ENCODE assay signal across 1 cellular context in the genomic region with DNA sequence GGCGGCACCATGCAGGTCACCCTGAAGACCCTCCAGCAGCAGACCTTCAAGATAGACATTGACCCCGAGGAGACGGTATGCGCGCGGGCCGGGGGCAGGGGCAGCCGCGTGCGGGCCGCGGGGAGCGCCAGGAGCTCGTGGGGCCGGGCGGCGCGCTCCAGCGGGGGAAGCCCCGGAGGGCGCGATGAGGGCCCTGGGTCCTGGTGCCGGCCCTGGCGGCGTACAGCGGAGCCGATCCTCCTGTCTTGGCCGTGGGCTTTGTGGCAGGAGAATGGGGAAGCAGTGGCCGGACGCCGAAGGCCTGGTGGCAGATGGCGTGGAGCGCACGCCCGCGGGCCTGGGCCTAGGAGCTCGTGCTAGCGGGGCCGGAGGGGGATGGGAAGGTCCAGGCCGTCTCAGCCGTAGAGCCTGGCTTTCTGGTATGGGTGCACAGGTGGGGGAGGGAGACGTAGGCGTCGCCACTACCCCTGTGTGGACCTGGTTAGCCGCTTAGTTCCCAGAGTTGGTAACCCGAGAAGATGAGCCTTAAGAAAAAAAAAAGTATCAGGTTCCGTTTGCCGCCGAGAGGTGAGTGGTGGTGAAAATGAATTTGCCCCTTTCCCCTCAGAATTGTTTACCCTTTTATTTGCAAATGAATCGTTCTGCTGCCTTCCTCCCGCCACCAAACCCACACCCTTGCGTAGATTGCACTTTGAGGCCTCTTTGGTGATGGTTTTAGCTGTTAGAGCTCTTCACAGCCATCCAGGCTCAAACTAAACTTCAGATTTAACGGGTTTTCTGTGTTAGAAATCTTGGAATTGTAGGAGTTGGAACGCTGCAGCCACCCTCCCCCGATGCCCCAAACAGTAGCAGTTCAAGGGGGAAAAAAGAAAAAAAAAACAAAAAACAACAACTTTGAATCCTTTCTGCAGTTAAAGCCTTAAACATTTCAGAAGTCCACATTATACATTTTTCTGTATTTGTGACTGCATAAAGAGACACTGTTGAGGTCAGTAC.
TF ChIP-seq lines count a peak whose summit lies in the region.

No MANE protein-coding gene starts in this region.

TF ChIP-seq in HepG2, 621 proteins besides CTCF, POLR2A, EP300 and RAD21 (continued from another document and continues in another):
- TF ChIP-seq, protein P1, sequence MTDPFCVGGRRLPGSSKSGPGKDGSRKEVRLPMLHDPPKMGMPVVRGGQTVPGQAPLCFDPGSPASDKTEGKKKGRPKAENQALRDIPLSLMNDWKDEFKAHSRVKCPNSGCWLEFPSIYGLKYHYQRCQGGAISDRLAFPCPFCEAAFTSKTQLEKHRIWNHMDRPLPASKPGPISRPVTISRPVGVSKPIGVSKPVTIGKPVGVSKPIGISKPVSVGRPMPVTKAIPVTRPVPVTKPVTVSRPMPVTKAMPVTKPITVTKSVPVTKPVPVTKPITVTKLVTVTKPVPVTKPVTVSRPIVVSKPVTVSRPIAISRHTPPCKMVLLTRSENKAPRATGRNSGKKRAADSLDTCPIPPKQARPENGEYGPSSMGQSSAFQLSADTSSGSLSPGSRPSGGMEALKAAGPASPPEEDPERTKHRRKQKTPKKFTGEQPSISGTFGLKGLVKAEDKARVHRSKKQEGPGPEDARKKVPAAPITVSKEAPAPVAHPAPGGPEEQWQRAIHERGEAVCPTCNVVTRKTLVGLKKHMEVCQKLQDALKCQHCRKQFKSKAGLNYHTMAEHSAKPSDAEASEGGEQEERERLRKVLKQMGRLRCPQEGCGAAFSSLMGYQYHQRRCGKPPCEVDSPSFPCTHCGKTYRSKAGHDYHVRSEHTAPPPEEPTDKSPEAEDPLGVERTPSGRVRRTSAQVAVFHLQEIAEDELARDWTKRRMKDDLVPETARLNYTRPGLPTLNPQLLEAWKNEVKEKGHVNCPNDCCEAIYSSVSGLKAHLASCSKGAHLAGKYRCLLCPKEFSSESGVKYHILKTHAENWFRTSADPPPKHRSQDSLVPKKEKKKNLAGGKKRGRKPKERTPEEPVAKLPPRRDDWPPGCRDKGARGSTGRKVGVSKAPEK (CRISPR knock-in tag; IDR thresholded peaks at IDR 0.05; ENCODE audit: borderline replicate concordance): 0 out of 2 replicates have a peak, but pooled peaks have one; percentile 64
- no peak for TF ChIP-seq SETDB1 (CRISPR knock-in tag; IDR thresholded peaks at IDR 0.05; ENCODE audit: borderline replicate concordance)
- 0 out of 2 replicates have a peak, but pooled peaks have one; percentile 16 for TF ChIP-seq ZFAT (CRISPR knock-in tag; conservative IDR thresholded peaks at IDR 0.05)
- TF ChIP-seq CBX5 (CRISPR knock-in tag; IDR thresholded peaks at IDR 0.05; ENCODE audit: borderline replicate concordance): peak; percentile 67; the same call in 1 of the 2 replicates
- TF ChIP-seq, protein P2, sequence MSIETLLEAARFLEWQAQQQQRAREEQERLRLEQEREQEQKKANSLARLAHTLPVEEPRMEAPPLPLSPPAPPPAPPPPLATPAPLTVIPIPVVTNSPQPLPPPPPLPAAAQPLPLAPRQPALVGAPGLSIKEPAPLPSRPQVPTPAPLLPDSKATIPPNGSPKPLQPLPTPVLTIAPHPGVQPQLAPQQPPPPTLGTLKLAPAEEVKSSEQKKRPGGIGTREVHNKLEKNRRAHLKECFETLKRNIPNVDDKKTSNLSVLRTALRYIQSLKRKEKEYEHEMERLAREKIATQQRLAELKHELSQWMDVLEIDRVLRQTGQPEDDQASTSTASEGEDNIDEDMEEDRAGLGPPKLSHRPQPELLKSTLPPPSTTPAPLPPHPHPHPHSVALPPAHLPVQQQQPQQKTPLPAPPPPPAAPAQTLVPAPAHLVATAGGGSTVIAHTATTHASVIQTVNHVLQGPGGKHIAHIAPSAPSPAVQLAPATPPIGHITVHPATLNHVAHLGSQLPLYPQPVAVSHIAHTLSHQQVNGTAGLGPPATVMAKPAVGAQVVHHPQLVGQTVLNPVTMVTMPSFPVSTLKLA (IDR thresholded peaks at IDR 0.05): no peak
- TF ChIP-seq MBD4 (IDR thresholded peaks at IDR 0.05; ENCODE audit: borderline replicate concordance, low read length): no peak
- TF ChIP-seq, protein P3, sequence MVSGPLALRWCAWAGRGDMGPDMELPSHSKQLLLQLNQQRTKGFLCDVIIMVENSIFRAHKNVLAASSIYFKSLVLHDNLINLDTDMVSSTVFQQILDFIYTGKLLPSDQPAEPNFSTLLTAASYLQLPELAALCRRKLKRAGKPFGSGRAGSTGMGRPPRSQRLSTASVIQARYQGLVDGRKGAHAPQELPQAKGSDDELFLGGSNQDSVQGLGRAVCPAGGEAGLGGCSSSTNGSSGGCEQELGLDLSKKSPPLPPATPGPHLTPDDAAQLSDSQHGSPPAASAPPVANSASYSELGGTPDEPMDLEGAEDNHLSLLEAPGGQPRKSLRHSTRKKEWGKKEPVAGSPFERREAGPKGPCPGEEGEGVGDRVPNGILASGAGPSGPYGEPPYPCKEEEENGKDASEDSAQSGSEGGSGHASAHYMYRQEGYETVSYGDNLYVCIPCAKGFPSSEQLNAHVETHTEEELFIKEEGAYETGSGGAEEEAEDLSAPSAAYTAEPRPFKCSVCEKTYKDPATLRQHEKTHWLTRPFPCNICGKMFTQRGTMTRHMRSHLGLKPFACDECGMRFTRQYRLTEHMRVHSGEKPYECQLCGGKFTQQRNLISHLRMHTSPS (CRISPR knock-in tag; IDR thresholded peaks at IDR 0.05; ENCODE audit: low read depth): no peak
- TF ChIP-seq KAT8 (CRISPR knock-in tag; IDR thresholded peaks at IDR 0.05): no peak
- TF ChIP-seq PPARG (CRISPR knock-in tag; conservative IDR thresholded peaks at IDR 0.05): no peak
- no peak for TF ChIP-seq NBN (conservative IDR thresholded peaks at IDR 0.05)
- TF ChIP-seq, protein P4, sequence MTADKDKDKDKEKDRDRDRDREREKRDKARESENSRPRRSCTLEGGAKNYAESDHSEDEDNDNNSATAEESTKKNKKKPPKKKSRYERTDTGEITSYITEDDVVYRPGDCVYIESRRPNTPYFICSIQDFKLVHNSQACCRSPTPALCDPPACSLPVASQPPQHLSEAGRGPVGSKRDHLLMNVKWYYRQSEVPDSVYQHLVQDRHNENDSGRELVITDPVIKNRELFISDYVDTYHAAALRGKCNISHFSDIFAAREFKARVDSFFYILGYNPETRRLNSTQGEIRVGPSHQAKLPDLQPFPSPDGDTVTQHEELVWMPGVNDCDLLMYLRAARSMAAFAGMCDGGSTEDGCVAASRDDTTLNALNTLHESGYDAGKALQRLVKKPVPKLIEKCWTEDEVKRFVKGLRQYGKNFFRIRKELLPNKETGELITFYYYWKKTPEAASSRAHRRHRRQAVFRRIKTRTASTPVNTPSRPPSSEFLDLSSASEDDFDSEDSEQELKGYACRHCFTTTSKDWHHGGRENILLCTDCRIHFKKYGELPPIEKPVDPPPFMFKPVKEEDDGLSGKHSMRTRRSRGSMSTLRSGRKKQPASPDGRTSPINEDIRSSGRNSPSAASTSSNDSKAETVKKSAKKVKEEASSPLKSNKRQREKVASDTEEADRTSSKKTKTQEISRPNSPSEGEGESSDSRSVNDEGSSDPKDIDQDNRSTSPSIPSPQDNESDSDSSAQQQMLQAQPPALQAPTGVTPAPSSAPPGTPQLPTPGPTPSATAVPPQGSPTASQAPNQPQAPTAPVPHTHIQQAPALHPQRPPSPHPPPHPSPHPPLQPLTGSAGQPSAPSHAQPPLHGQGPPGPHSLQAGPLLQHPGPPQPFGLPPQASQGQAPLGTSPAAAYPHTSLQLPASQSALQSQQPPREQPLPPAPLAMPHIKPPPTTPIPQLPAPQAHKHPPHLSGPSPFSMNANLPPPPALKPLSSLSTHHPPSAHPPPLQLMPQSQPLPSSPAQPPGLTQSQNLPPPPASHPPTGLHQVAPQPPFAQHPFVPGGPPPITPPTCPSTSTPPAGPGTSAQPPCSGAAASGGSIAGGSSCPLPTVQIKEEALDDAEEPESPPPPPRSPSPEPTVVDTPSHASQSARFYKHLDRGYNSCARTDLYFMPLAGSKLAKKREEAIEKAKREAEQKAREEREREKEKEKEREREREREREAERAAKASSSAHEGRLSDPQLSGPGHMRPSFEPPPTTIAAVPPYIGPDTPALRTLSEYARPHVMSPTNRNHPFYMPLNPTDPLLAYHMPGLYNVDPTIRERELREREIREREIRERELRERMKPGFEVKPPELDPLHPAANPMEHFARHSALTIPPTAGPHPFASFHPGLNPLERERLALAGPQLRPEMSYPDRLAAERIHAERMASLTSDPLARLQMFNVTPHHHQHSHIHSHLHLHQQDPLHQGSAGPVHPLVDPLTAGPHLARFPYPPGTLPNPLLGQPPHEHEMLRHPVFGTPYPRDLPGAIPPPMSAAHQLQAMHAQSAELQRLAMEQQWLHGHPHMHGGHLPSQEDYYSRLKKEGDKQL (CRISPR knock-in tag; IDR thresholded peaks at IDR 0.05; ENCODE audit: low read depth): no peak
- no peak for TF ChIP-seq ZNF207 (IDR thresholded peaks at IDR 0.05; ENCODE audit: borderline replicate concordance)
- TF ChIP-seq ERF (CRISPR knock-in tag; IDR thresholded peaks at IDR 0.05): 0 out of 2 replicates have a peak, but pooled peaks have one; percentile 12
- no peak for TF ChIP-seq HNRNPK (IDR thresholded peaks at IDR 0.05; ENCODE audit: low read depth, low read length, poor library complexity, severe bottlenecking)
- TF ChIP-seq NR2F2 (IDR thresholded peaks at IDR 0.05; ENCODE audit: borderline replicate concordance, low read depth): no peak
- TF ChIP-seq KLF11 (CRISPR knock-in tag; IDR thresholded peaks at IDR 0.05): no peak
- TF ChIP-seq YEATS4 (CRISPR knock-in tag; IDR thresholded peaks at IDR 0.05; ENCODE audit: borderline replicate concordance): peak; percentile 25; the same call in 1 of the 2 replicates
- TF ChIP-seq NR2C2 (CRISPR knock-in tag; IDR thresholded peaks at IDR 0.05; ENCODE audit: borderline replicate concordance): no peak; the same call in 1 of the 2 replicates
- TF ChIP-seq SP2 (CRISPR knock-in tag; IDR thresholded peaks at IDR 0.05): 0 out of 2 replicates have a peak, but pooled peaks have one; percentile 30
- no peak for TF ChIP-seq ZBTB1 (CRISPR knock-in tag; IDR thresholded peaks at IDR 0.05; ENCODE audit: borderline replicate concordance)
- 0 out of 2 replicates have a peak, but pooled peaks have one; percentile 62 for TF ChIP-seq MTA3 (CRISPR knock-in tag; IDR thresholded peaks at IDR 0.05)
- TF ChIP-seq, protein P5, sequence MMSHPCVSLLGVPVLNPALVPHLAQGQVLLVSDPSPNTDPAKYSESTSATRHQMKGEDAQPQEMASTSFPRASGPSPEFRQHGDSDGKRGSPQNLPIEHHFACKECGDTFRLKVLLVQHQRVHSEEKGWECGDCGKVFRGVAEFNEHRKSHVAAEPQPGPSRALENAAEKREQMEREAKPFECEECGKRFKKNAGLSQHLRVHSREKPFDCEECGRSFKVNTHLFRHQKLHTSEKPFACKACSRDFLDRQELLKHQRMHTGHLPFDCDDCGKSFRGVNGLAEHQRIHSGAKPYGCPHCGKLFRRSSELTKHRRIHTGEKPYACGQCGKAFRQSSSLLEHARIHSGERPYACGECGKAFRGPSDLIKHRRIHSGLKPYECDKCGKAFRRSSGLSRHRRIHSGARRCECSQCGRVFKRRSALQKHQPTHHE (CRISPR knock-in tag; IDR thresholded peaks at IDR 0.05; ENCODE audit: borderline replicate concordance): no peak
- no peak; the same call in 2 of the 3 replicates for TF ChIP-seq MXI1 (IDR thresholded peaks at IDR 0.05; ENCODE audit: borderline replicate concordance, low read depth, low read length)
- no peak for TF ChIP-seq ATF1 (CRISPR knock-in tag; IDR thresholded peaks at IDR 0.05)
- TF ChIP-seq TP53 (CRISPR knock-in tag; conservative IDR thresholded peaks at IDR 0.05): no peak
- TF ChIP-seq AGO2 (optimal IDR thresholded peaks at IDR 0.05; ENCODE audit: low read depth, low read length): peak; percentile 90
- 0 out of 2 replicates have a peak, but pooled peaks have one; percentile 25 for TF ChIP-seq ZNF264 (CRISPR knock-in tag; IDR thresholded peaks at IDR 0.05)
- TF ChIP-seq, protein P6, sequence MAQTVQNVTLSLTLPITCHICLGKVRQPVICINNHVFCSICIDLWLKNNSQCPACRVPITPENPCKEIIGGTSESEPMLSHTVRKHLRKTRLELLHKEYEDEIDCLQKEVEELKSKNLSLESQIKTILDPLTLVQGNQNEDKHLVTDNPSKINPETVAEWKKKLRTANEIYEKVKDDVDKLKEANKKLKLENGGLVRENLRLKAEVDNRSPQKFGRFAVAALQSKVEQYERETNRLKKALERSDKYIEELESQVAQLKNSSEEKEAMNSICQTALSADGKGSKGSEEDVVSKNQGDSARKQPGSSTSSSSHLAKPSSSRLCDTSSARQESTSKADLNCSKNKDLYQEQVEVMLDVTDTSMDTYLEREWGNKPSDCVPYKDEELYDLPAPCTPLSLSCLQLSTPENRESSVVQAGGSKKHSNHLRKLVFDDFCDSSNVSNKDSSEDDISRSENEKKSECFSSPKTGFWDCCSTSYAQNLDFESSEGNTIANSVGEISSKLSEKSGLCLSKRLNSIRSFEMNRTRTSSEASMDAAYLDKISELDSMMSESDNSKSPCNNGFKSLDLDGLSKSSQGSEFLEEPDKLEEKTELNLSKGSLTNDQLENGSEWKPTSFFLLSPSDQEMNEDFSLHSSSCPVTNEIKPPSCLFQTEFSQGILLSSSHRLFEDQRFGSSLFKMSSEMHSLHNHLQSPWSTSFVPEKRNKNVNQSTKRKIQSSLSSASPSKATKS (CRISPR knock-in tag; IDR thresholded peaks at IDR 0.05): no peak; the same call in 1 of the 2 replicates
- TF ChIP-seq ZNF224 (CRISPR knock-in tag; IDR thresholded peaks at IDR 0.05): no peak
- TF ChIP-seq, protein P7, sequence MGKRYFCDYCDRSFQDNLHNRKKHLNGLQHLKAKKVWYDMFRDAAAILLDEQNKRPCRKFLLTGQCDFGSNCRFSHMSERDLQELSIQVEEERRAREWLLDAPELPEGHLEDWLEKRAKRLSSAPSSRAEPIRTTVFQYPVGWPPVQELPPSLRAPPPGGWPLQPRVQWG (CRISPR knock-in tag; IDR thresholded peaks at IDR 0.05; ENCODE audit: borderline replicate concordance, low read depth): no peak
- TF ChIP-seq ZFX (CRISPR knock-in tag; IDR thresholded peaks at IDR 0.05; ENCODE audit: low read depth): peak; percentile 84
- TF ChIP-seq TSC22D2 (CRISPR knock-in tag; IDR thresholded peaks at IDR 0.05; ENCODE audit: borderline replicate concordance): 0 out of 2 replicates have a peak, but pooled peaks have one; percentile 50
- no peak for TF ChIP-seq SNAPC2 (CRISPR knock-in tag; IDR thresholded peaks at IDR 0.05)
- TF ChIP-seq, protein P8, sequence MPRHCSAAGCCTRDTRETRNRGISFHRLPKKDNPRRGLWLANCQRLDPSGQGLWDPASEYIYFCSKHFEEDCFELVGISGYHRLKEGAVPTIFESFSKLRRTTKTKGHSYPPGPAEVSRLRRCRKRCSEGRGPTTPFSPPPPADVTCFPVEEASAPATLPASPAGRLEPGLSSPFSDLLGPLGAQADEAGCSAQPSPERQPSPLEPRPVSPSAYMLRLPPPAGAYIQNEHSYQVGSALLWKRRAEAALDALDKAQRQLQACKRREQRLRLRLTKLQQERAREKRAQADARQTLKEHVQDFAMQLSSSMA (CRISPR knock-in tag; IDR thresholded peaks at IDR 0.05): no peak
- TF ChIP-seq, protein P9, sequence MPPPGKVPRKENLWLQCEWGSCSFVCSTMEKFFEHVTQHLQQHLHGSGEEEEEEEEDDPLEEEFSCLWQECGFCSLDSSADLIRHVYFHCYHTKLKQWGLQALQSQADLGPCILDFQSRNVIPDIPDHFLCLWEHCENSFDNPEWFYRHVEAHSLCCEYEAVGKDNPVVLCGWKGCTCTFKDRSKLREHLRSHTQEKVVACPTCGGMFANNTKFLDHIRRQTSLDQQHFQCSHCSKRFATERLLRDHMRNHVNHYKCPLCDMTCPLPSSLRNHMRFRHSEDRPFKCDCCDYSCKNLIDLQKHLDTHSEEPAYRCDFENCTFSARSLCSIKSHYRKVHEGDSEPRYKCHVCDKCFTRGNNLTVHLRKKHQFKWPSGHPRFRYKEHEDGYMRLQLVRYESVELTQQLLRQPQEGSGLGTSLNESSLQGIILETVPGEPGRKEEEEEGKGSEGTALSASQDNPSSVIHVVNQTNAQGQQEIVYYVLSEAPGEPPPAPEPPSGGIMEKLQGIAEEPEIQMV (CRISPR knock-in tag; IDR thresholded peaks at IDR 0.05; ENCODE audit: low read depth): no peak
